In genomic region chr10:3068201-3068967, GRCh38 we compare ENCODE assay signal across 8 cellular contexts. TPM values are rescaled to one million over a fixed set of nuclear protein-coding genes. Genes with fewer than 3 reads are reported as not detected.
A peak's percentile ranks its signal among the peaks of the same experiment; 100 is the strongest.
DNase-seq lines count a peak whose midpoint lies in the region; ATAC-seq, FAIRE-seq and TF ChIP-seq lines count a peak whose summit lies in the region.

No MANE protein-coding gene starts in this region.

- H3K4me3 Mint-ChIP-seq in activated CD4-positive, alpha-beta memory T cell treated with anti-CD3 and anti-CD28 coated beads for 36 hours, result peak overlapping the region; percentile 88
- peak overlapping the region; percentile 90 for H3K4me3 Mint-ChIP-seq in memory B cell

- peaks cover 41% of the 10 kb centered on the region for H3K4me1 Mint-ChIP-seq in activated CD4-positive, alpha-beta memory T cell treated with anti-CD3 and anti-CD28 coated beads for 36 hours (ENCODE audit: low read depth)
- peaks cover 10% of the 10 kb centered on the region for H3K4me1 Mint-ChIP-seq in memory B cell

- DNase-seq in NCI-H1694 (lab: John Stamatoyannopoulos, UW) (peak; percentile 20), ecto neural progenitor cell (ENCODE audit: low spot score) (peak; percentile 67), memory B cell (ENCODE audit: low spot score in 2 of 2) (peak in 1 of 2 donors; percentile 46), D721Med (ENCODE audit: insufficient read length, low spot score) (no peak)
- DNase-seq in activated CD4-positive, alpha-beta memory T cell treated with anti-CD3 and anti-CD28 coated beads for 36 hours, result peak; percentile 79
- DNase-seq in stimulated activated CD8-positive, alpha-beta memory T cell treated with anti-CD3 and anti-CD28 coated beads, Interleukin-12 subunit alpha, Interleukin-12 subunit beta, amount 100 ng/mL, for 4 hours (ENCODE audit: low read depth), result peak; percentile 39

- H3K27me3 Mint-ChIP-seq in activated CD4-positive, alpha-beta memory T cell treated with anti-CD3 and anti-CD28 coated beads for 36 hours, result peaks cover 6% of the 10 kb centered on the region
- no peaks in the 10 kb centered on the region for H3K27me3 Mint-ChIP-seq in memory B cell

- POLR2A ChIA-PET in activated CD4-positive, alpha-beta memory T cell treated with anti-CD3 and anti-CD28 coated beads for 36 hours (lab: Charles Lee), result interaction anchor here (0.7 to 3.5 kb wide), 3 partner anchors 24 to 120 kb away, joined by 3 to 16 read pairs (median 16); no protein-coding TSS in a partner anchor

- intact Hi-C loops in activated CD4-positive, alpha-beta memory T cell treated with anti-CD3 and anti-CD28 coated beads for 36 hours (cut with micrococcal nuclease), result loop anchor here (1.0 to 10.0 kb wide), 2 partner anchors 23 to 124 kb away; no protein-coding TSS in a partner anchor

- TF ChIP-seq CTCF in D721Med (IDR thresholded peaks at IDR 0.05; ENCODE audit: insufficient read depth, missing control alignments), result no peak

- peaks cover 36% of the 10 kb centered on the region for H3K36me3 Mint-ChIP-seq in activated CD4-positive, alpha-beta memory T cell treated with anti-CD3 and anti-CD28 coated beads for 36 hours
- peaks cover 4% of the 10 kb centered on the region for H3K36me3 Mint-ChIP-seq in memory B cell

- FAIRE-seq in D721Med (lab: Jason Lieb, UNC), result no peak

- ATAC-seq in GM18498 (IDR thresholded peaks at IDR 0.05; ENCODE audit: unreplicated experiment) (peak; percentile 44), HG02571 (IDR thresholded peaks at IDR 0.05; ENCODE audit: unreplicated experiment) (peak; percentile 29), memory B cell (ENCODE audit: low read depth) (peak; percentile 37)

- peak overlapping the region; percentile 88 for H3K27ac Mint-ChIP-seq in activated CD4-positive, alpha-beta memory T cell treated with anti-CD3 and anti-CD28 coated beads for 36 hours
- peak overlapping the region; percentile 38 for H3K27ac Mint-ChIP-seq in memory B cell

- no peaks in the 10 kb centered on the region for H3K9me3 Mint-ChIP-seq in activated CD4-positive, alpha-beta memory T cell treated with anti-CD3 and anti-CD28 coated beads for 36 hours
- no peaks in the 10 kb centered on the region for H3K9me3 Mint-ChIP-seq in memory B cell

- CTCF ChIA-PET in activated CD4-positive, alpha-beta memory T cell treated with anti-CD3 and anti-CD28 coated beads for 36 hours (lab: Charles Lee), result no interaction called here

RNA-seq across cellular contexts. Expression of gene PFKP, which starts 1.0 kb away (rescaled TPM):
- 100 to 1,000 TPM; 175 to 176 TPM for total RNA-seq in activated CD4-positive, alpha-beta memory T cell treated with anti-CD3 and anti-CD28 coated beads for 36 hours
